8 cellular contexts compared by ENCODE assay signal in genomic region chr6:87731818-87732661, GRCh38. TPM values are rescaled to one million over a fixed set of nuclear protein-coding genes. Genes with fewer than 3 reads are reported as not detected.
DNase-seq lines count a peak whose midpoint lies in the region; ATAC-seq and TF ChIP-seq lines count a peak whose summit lies in the region.

No MANE protein-coding gene starts in this region.

- 13 to 25% (median 18%) methylated on average over 4 of the region's 4 CpGs for whole genome bisulfite sequencing in spleen, 5 donors

- H3K27me3 ChIP-seq in Peyer's patch (no peaks in the 10 kb centered on the region), spleen (replicated peaks in 1 of 7) (no peaks in the 10 kb centered on the region)

- no peak for TF ChIP-seq CTCF in Peyer's patch (IDR thresholded peaks at IDR 0.05)
- TF ChIP-seq CTCF in astrocyte of the cerebellum (IDR thresholded peaks at IDR 0.05; ENCODE audit: low read depth, low read length, missing control alignments) = no peak
- TF ChIP-seq CTCF in spleen (IDR thresholded peaks at IDR 0.05 in 8 of 11, conservative IDR thresholded peaks at IDR 0.05 in 3 of 11) = no peak

- H3K4me1 ChIP-seq in Peyer's patch = peaks cover 0 to 30% (median 3%) of the 10 kb centered on the region in 4 donors
- H3K4me1 ChIP-seq in spleen = peaks cover 16 to 60% (median 38%) of the 10 kb centered on the region in 6 donors

- intact Hi-C loops in spleen (cut with DNase I; ENCODE audit: low total_unique reads) = no loop called here

- in situ Hi-C loops in astrocyte of the cerebellum (cut with HindIII; ENCODE audit: low sequenced_read_pairs) = no loop called here

- no peak for TF ChIP-seq POLR2A in Peyer's patch (IDR thresholded peaks at IDR 0.05)
- TF ChIP-seq POLR2A in spleen (IDR thresholded peaks at IDR 0.05) = no peak

- H3K27ac ChIP-seq in Peyer's patch = peak overlapping the region; percentile 37 to 76 (median 59)
- peak overlapping the region; percentile 63 to 92 (median 85) for H3K27ac ChIP-seq in spleen

- H3K4me3 ChIP-seq in Peyer's patch (no peak overlapping the region), astrocyte of the cerebellum (ENCODE audit: low read depth, low read length) (no peak overlapping the region), spleen (peak overlapping the region in 1 of 8 donors; percentile 57)

- DNase-seq in DMS153 treated with DMSO at 0.1 percent for 48 hours (lab: John Stamatoyannopoulos, UW; ENCODE audit: unreplicated experiment) = peak; percentile 88
- peak; percentile 87 for DNase-seq in HT-29 (ENCODE audit: low spot score)
- DNase-seq in Peyer's patch = peak; percentile 59 to 94 (median 85)
- DNase-seq in astrocyte of the cerebellum (ENCODE audit: low read depth) = peak; percentile 95
- DNase-seq in hypothalamus (lab: John Stamatoyannopoulos, UW) = peak in 29 of 51 donors; percentile 0 to 61 (median 24)
- DNase-seq in spleen = peak; percentile 91

- H3K36me3 ChIP-seq in Peyer's patch (no peaks in the 10 kb centered on the region), spleen (no peaks in the 10 kb centered on the region)

- ATAC-seq in GM21390 (IDR thresholded peaks at IDR 0.05; ENCODE audit: unreplicated experiment) = peak; percentile 83
- no peak for ATAC-seq in GM18517 (IDR thresholded peaks at IDR 0.05; ENCODE audit: unreplicated experiment)

- H3K9me3 ChIP-seq in Peyer's patch (no peaks in the 10 kb centered on the region), spleen (no peaks in the 10 kb centered on the region)

RNA-seq across cellular contexts. Expression of gene AKIRIN2, which starts 30.0 kb away (rescaled TPM):
- 18.3 and 18.8 TPM in 2 replicates for total RNA-seq in HT-29 (2014; rRNA removed; shearing (Covaris generic))
- total RNA-seq in Peyer's patch (10 to 100 TPM; 24.6 to 38.2 (median 28.3) TPM), spleen (100 to 1,000 TPM in 2 of 7 donors, 10 to 100 TPM in 5; 61.8 to 106 (median 89.4) TPM)
- polyA plus RNA-seq in spleen = 10 to 100 TPM; 35.1 to 56.2 (median 47.8) TPM

Comparison
In these comparisons a context has a peak if more than half of its experiments do, and no peak if none do; other contexts are left out.
1. DNase-seq: peak in every context shown above with its lines; median percentile 95 in astrocyte of the cerebellum; 91 in spleen; 88 in DMS153 treated with DMSO at 0.1 percent for 48 hours; 87 in HT-29; 85 in Peyer's patch; 24 in hypothalamus.